Comparison of ENCODE assay signal across 10 cellular contexts in genomic region chr10:36716291-36716690, GRCh38.
"Had no signal": no experiment of that assay in that cellular context is flagged by ENCODE, and none has a peak within 500 bp of the region (broad histone marks: within the 10 kb centered on the region; RNA-seq: fewer than 3 reads in every experiment).

No MANE protein-coding gene starts in this region.

- H3K4me1 Mint-ChIP-seq: GM23338, H9 had no signal

- DNase-seq: GM23248, GOT3, H7, H9, HCEC 1CT had no signal

- H3K9me3 Mint-ChIP-seq: GM23338 had no signal

- H3K9ac ChIP-seq: GM23248 had no signal

- H3K4me2 ChIP-seq: GM23338 had no signal

- H3K36me3 ChIP-seq: HAP-1 had no signal

- H3K4me3 Mint-ChIP-seq: GM23338, H9 had no signal

- FAIRE-seq: H1, H54 had no signal

- H2AFZ ChIP-seq: GM23248, GM23338 had no signal

- H3K27ac ChIP-seq: GM23248 had no signal

- H3K27ac Mint-ChIP-seq: GM23338, H9 had no signal

- H3K9me3 ChIP-seq: HAP-1 had no signal

- H3K4me3 ChIP-seq: GM23248, GM23338, HAP-1 had no signal

- H3K4me1 ChIP-seq: HAP-1 had no signal

- ATAC-seq: GM23338, HCT116 had no signal
